17 cellular contexts compared by ENCODE assay signal in the genomic region with DNA sequence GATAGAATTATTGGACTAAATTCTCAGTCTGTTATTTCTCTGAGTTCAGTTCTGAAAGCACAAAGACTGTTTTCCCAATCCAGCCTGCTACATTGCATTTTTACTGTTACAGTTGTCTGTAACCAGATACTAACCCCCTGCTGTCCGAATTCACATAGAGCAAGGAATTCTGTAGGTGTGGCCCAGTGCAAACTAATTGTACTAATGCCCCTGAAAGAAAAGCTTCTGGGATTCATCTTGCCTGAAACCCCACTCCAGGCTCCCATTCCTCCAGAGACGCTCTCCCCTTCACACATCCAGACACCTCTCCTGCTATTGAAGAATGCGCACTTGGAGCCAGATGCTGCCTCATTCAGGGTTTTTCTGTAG.
A peak's percentile ranks its signal among the peaks of the same experiment; 100 is the strongest.
DNase-seq lines count a peak whose midpoint lies in the region; ATAC-seq, FAIRE-seq and TF ChIP-seq lines count a peak whose summit lies in the region.
"Had no signal": no experiment of that assay in that cellular context is flagged by ENCODE, and none has a peak within 500 bp of the region (broad histone marks: within the 10 kb centered on the region; RNA-seq: fewer than 3 reads in every experiment).

No MANE protein-coding gene starts in this region.

- no peak for TF ChIP-seq CTCF in A549 (IDR thresholded peaks at IDR 0.05)
- TF ChIP-seq CTCF in HepG2 (CRISPR knock-in tag; IDR thresholded peaks at IDR 0.05), result no peak
- no peak for TF ChIP-seq CTCF in prostate gland (IDR thresholded peaks at IDR 0.05)

- TF ChIP-seq RAD21 in A549 (conservative IDR thresholded peaks at IDR 0.05 in 1 of 2, IDR thresholded peaks at IDR 0.05 in 1 of 2) (no peak), HepG2 (CRISPR knock-in tag; IDR thresholded peaks at IDR 0.05) (no peak)

- DNase-seq in A549 (ENCODE audit: low read depth in 1 of 2, low spot score in 1 of 2) (no peak), NCI-H748 (lab: John Stamatoyannopoulos, UW; ENCODE audit: unreplicated experiment) (peak; percentile 77), iPS DF 4.7 (ENCODE audit: extremely low read depth, low spot score) (peak; percentile 22), HepG2 (ENCODE audit: low spot score) (no peak), prostate gland (ENCODE audit: low spot score) (no peak)
- no peak for DNase-seq in activated naive CD4-positive, alpha-beta T cell treated with anti-CD3 and anti-CD28 coated beads for 36 hours
- DNase-seq: activated naive CD4-positive, alpha-beta T cell treated with Interleukin-2 at 50 U/mL for 16 hours; Caco-2; HCEC 1CT; immature natural killer cell; NCI-H2227 treated with DMSO at 0.1 percent for 48 hours; spleen; stomach; T-helper 1 cell had no signal

- in situ Hi-C loops in HepG2 (cut with HindIII; ENCODE audit: extremely low pct_ligation_motif_present, low pct_unique_long_range_greater_than_20kb), result no loop called here

- no peaks in the 10 kb centered on the region for H3K36me3 Mint-ChIP-seq in activated naive CD4-positive, alpha-beta T cell treated with anti-CD3 and anti-CD28 coated beads for 36 hours (ENCODE audit: low read depth)
- H3K36me3 Mint-ChIP-seq: immature natural killer cell had no signal

- intact Hi-C loops in HepG2 (cut with micrococcal nuclease; ENCODE audit: unreplicated experiment) (no loop called here), prostate gland (cut with DNase I) (no loop called here)
- intact Hi-C loops in activated naive CD4-positive, alpha-beta T cell treated with anti-CD3 and anti-CD28 coated beads for 36 hours (cut with micrococcal nuclease), result no loop called here

- no peaks in the 10 kb centered on the region for H3K79me2 ChIP-seq in HepG2 (ENCODE audit: insufficient read depth, low read length)
- H3K79me2 ChIP-seq: parathyroid adenoma had no signal

- TF ChIP-seq EP300 in A549 (IDR thresholded peaks at IDR 0.05) (no peak), HepG2 (IDR thresholded peaks at IDR 0.05; ENCODE audit: low read depth in 2 of 2, low read length in 2 of 2) (no peak), HepG2 (CRISPR knock-in tag; IDR thresholded peaks at IDR 0.05; ENCODE audit: borderline replicate concordance) (no peak)

- H3K4me1 Mint-ChIP-seq in activated naive CD4-positive, alpha-beta T cell treated with anti-CD3 and anti-CD28 coated beads for 36 hours (ENCODE audit: low read depth), result no peaks in the 10 kb centered on the region
- H3K4me1 Mint-ChIP-seq: immature natural killer cell had no signal

- H3K4me1 ChIP-seq in A549 (peaks cover 15% of the 10 kb centered on the region), HUES6 (ENCODE audit: control insufficient read depth, insufficient read depth, low read length) (peaks cover 25% of the 10 kb centered on the region), HepG2 (ENCODE audit: insufficient read depth, low read length) (no peaks in the 10 kb centered on the region), prostate gland (replicated peaks) (no peaks in the 10 kb centered on the region)
- H3K4me1 ChIP-seq: Caco-2, parathyroid adenoma, spleen, stomach had no signal

- no peak overlapping the region for H3K9ac ChIP-seq in HUES6 (ENCODE audit: low read length)
- no peak overlapping the region for H3K9ac ChIP-seq in HepG2 (ENCODE audit: insufficient read depth, low read depth, low read length)
- H3K9ac ChIP-seq: parathyroid adenoma had no signal

- WGBS in A549 (ENCODE audit: missing lambda C conversion rate), result 76% methylated on average over 3 of the region's 3 CpGs
- 57% methylated on average over 3 of the region's 3 CpGs for WGBS in HepG2 (ENCODE audit: low lambda C conversion rate)
- 79% methylated on average over 3 of the region's 3 CpGs for whole genome bisulfite sequencing in prostate gland

- BruUV-seq in HepG2 (replicated peaks; lab: Mats Ljungman, UMichigan), result no TSS peak

- H3K9me3 ChIP-seq in A549, result no peaks in the 10 kb centered on the region
- no peaks in the 10 kb centered on the region for H3K9me3 ChIP-seq in HUES6 (ENCODE audit: control insufficient read depth, insufficient read depth, low read depth, low read length)
- no peaks in the 10 kb centered on the region for H3K9me3 ChIP-seq in HepG2 (ENCODE audit: low read length)
- no peaks in the 10 kb centered on the region for H3K9me3 ChIP-seq in prostate gland
- H3K9me3 ChIP-seq: Caco-2, spleen, stomach had no signal

- H3K27me3 ChIP-seq in HUES6 (ENCODE audit: control insufficient read depth, insufficient read depth, low read length) (peaks cover 17% of the 10 kb centered on the region; the same call in 1 of the 2 replicates), HepG2 (ENCODE audit: control insufficient read depth in 1 of 2, insufficient read depth in 2 of 2, low read length in 2 of 2) (peaks cover 0 to 5% of the 10 kb centered on the region in 2 experiments; a peak in 1 of 5 replicates), prostate gland (replicated peaks; ENCODE audit: insufficient read depth) (no peaks in the 10 kb centered on the region)
- H3K27me3 ChIP-seq: spleen, stomach had no signal

- FAIRE-seq in A549 (lab: Jason Lieb, UNC) (no peak), HepG2 (lab: Jason Lieb, UNC) (no peak)

- H3K27ac ChIP-seq in A549 (peak overlapping the region; percentile 29 to 68; a peak in 4 of 6 replicates), HUES6 (ENCODE audit: low read depth, low read length) (no peak overlapping the region), HepG2 (ENCODE audit: extremely low read length, insufficient read depth, low read length) (no peak overlapping the region), prostate gland (no peak overlapping the region)
- H3K27ac ChIP-seq: parathyroid adenoma, spleen, stomach had no signal

- ATAC-seq in A549 (peak in 1 of 2 experiments; percentile 45; a peak in 3 of 6 replicates), HepG2 (no peak), GM18858 (IDR thresholded peaks at IDR 0.05; ENCODE audit: unreplicated experiment) (no peak)

- H3K4me3 Mint-ChIP-seq in activated naive CD4-positive, alpha-beta T cell treated with anti-CD3 and anti-CD28 coated beads for 36 hours, result no peak overlapping the region
- H3K4me3 Mint-ChIP-seq: immature natural killer cell had no signal

- H3K27ac Mint-ChIP-seq in activated naive CD4-positive, alpha-beta T cell treated with anti-CD3 and anti-CD28 coated beads for 36 hours, result no peak overlapping the region
- H3K27ac Mint-ChIP-seq: immature natural killer cell had no signal

- TF ChIP-seq POLR2A in A549 (IDR thresholded peaks at IDR 0.05; ENCODE audit: low read length), result no peak
- no peak for TF ChIP-seq POLR2A in HepG2 (IDR thresholded peaks at IDR 0.05; ENCODE audit: insufficient read depth in 1 of 2, low read depth in 2 of 2, low read length in 2 of 2)
- no peak for TF ChIP-seq POLR2A in prostate gland (IDR thresholded peaks at IDR 0.05)

- H3K4me3 ChIP-seq in A549 (no peak overlapping the region), HUES6 (ENCODE audit: low read depth, low read length) (peak overlapping the region; percentile 20; the same call in 1 of the 2 replicates), HepG2 (replicated peaks in 1 of 3; ENCODE audit: insufficient read depth in 1 of 3, low read depth in 2 of 3, low read length in 3 of 3) (no peak overlapping the region), prostate gland (no peak overlapping the region)
- H3K4me3 ChIP-seq: spleen, stomach had no signal

- H3K9me3 Mint-ChIP-seq in activated naive CD4-positive, alpha-beta T cell treated with anti-CD3 and anti-CD28 coated beads for 36 hours, result no peaks in the 10 kb centered on the region
- H3K9me3 Mint-ChIP-seq: immature natural killer cell had no signal

- peak overlapping the region; percentile 1; the same call in 1 of the 3 replicates for H3K4me2 ChIP-seq in A549
- H3K4me2 ChIP-seq in HepG2 (ENCODE audit: low read depth, low read length), result no peak overlapping the region

- no peak overlapping the region for H2AFZ ChIP-seq in HepG2 (ENCODE audit: low read length)
- H2AFZ ChIP-seq: parathyroid adenoma had no signal

- H3K27me3 Mint-ChIP-seq in activated naive CD4-positive, alpha-beta T cell treated with anti-CD3 and anti-CD28 coated beads for 36 hours (ENCODE audit: low read depth), result peaks cover 4% of the 10 kb centered on the region

- H4K20me1 ChIP-seq in HepG2 (ENCODE audit: insufficient read depth, low read length), result no peaks in the 10 kb centered on the region

- CTCF ChIA-PET in A549 (lab: Yijun Ruan, JAX), result interaction anchor here (1.3 to 2.0 kb wide), 3 partner anchors 8 to 88 kb away, joined by 4 to 9 read pairs (median 4); no protein-coding TSS in a partner anchor
- CTCF ChIA-PET in HepG2 (lab: Yijun Ruan, JAX; ENCODE audit: low intra/inter-chr PET ratio, low total read pairs), result no interaction called here
- CTCF ChIA-PET in activated naive CD4-positive, alpha-beta T cell treated with anti-CD3 and anti-CD28 coated beads for 36 hours (lab: Charles Lee), result no interaction called here

- POLR2A ChIA-PET in A549 (lab: Yijun Ruan, JAX) (no interaction called here), HepG2 (lab: Yijun Ruan, JAX) (no interaction called here)

- H3K36me3 ChIP-seq in HUES6 (ENCODE audit: control insufficient read depth, insufficient read depth, low read length) (no peaks in the 10 kb centered on the region), HepG2 (replicated peaks in 1 of 2; ENCODE audit: control insufficient read depth in 1 of 2, insufficient read depth in 2 of 2, low read length in 2 of 2) (no peaks in the 10 kb centered on the region), prostate gland (no peaks in the 10 kb centered on the region)
- H3K36me3 ChIP-seq: spleen, stomach had no signal

TF ChIP-seq in A549, 52 proteins besides CTCF, POLR2A, EP300 and RAD21:
- TF ChIP-seq BHLHE40 (IDR thresholded peaks at IDR 0.05; ENCODE audit: low read depth, low read length), result no peak
- TF ChIP-seq, protein P1, sequence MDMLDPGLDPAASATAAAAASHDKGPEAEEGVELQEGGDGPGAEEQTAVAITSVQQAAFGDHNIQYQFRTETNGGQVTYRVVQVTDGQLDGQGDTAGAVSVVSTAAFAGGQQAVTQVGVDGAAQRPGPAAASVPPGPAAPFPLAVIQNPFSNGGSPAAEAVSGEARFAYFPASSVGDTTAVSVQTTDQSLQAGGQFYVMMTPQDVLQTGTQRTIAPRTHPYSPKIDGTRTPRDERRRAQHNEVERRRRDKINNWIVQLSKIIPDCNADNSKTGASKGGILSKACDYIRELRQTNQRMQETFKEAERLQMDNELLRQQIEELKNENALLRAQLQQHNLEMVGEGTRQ (IDR thresholded peaks at IDR 0.05), result no peak
TF ChIP-seq in A549: peak in this region for 0.

TF ChIP-seq in HepG2, 621 proteins besides CTCF, POLR2A, EP300 and RAD21 (continues in another document):
- TF ChIP-seq, protein P2, sequence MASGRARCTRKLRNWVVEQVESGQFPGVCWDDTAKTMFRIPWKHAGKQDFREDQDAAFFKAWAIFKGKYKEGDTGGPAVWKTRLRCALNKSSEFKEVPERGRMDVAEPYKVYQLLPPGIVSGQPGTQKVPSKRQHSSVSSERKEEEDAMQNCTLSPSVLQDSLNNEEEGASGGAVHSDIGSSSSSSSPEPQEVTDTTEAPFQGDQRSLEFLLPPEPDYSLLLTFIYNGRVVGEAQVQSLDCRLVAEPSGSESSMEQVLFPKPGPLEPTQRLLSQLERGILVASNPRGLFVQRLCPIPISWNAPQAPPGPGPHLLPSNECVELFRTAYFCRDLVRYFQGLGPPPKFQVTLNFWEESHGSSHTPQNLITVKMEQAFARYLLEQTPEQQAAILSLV (CRISPR knock-in tag; IDR thresholded peaks at IDR 0.05; ENCODE audit: borderline replicate concordance), result no peak
- TF ChIP-seq BRD4 (CRISPR knock-in tag; IDR thresholded peaks at IDR 0.05) (no peak), ZNF124 (CRISPR knock-in tag; IDR thresholded peaks at IDR 0.05) (no peak), ZNF333 (CRISPR knock-in tag; IDR thresholded peaks at IDR 0.05; ENCODE audit: borderline replicate concordance) (no peak)

Comparison
In these comparisons a context has a peak if more than half of its experiments do, and no peak if none do; other contexts are left out.
1. DNase-seq: peak in NCI-H748 (single experiment) and iPS DF 4.7 (single experiment); none in A549 (0 of 2), HepG2 (single experiment), prostate gland (single experiment) and activated naive CD4-positive, alpha-beta T cell treated with anti-CD3 and anti-CD28 coated beads for 36 hours (single experiment).
2. H3K27ac ChIP-seq: peak in A549 (2 of 2); none in HUES6 (single experiment), HepG2 (single experiment) and prostate gland (0 of 2).